ENCODE assay signal across 12 cellular contexts in genomic region chr5:120466337-120467006, GRCh38. TPM values are rescaled to one million over a fixed set of nuclear protein-coding genes. Genes with fewer than 3 reads are reported as not detected.
DNase-seq lines count a peak whose midpoint lies in the region; ATAC-seq, FAIRE-seq and TF ChIP-seq lines count a peak whose summit lies in the region.
"Had no signal": no experiment of that assay in that cellular context is flagged by ENCODE, and none has a peak within 500 bp of the region (broad histone marks: within the 10 kb centered on the region; RNA-seq: fewer than 3 reads in every experiment).

No MANE protein-coding gene starts in this region.

- DNase-seq in K562 (ENCODE audit: extremely low read depth in 1 of 4, low spot score in 3 of 4) (peak in 1 of 4 experiments; percentile 4), lower lobe of right lung (no peak), tibial artery (no peak), urothelium cell line (ENCODE audit: low spot score) (no peak)
- DNase-seq: central memory CD4-positive, alpha-beta T cell; foreskin keratinocyte; NCI-H446 treated with DMSO at 0.1 percent for 48 hours had no signal

- TF ChIP-seq CTCF in K562 (IDR thresholded peaks at IDR 0.05 in 2 of 3, conservative IDR thresholded peaks at IDR 0.05 in 1 of 3; ENCODE audit: insufficient read depth in 2 of 3, low read depth in 1 of 3, low read length in 3 of 3) (no peak), lower lobe of right lung (IDR thresholded peaks at IDR 0.05) (no peak), tibial artery (IDR thresholded peaks at IDR 0.05) (no peak)

- no peaks in the 10 kb centered on the region for H4K20me1 ChIP-seq in K562 (replicated peaks; ENCODE audit: control insufficient read depth, insufficient read depth, low read length)

- CTCF ChIA-PET in K562 (lab: Yijun Ruan, JAX; ENCODE audit: low intra/inter-chr PET ratio): interaction anchor here (0.7 kb wide), 1 partner anchor 1633 kb away, joined by 3 read pairs; no protein-coding TSS in a partner anchor

- FAIRE-seq in K562 (lab: Jason Lieb, UNC): no peak
- no peak for FAIRE-seq in urothelium cell line (lab: Jason Lieb, UNC)
- FAIRE-seq: GM12892 had no signal

- ATAC-seq in K562 (no peak), lower lobe of right lung (no peak), HG03378 (IDR thresholded peaks at IDR 0.05; ENCODE audit: unreplicated experiment) (no peak), GM18870 (IDR thresholded peaks at IDR 0.05; ENCODE audit: unreplicated experiment) (no peak)

- BruUV-seq in K562 (replicated peaks; lab: Mats Ljungman, UMichigan): TSS peak; percentile 47

- in situ Hi-C loops in K562 (cut with MboI): no loop called here

- POLR2A ChIA-PET in K562 (lab: Yijun Ruan, JAX): no interaction called here

- WGBS in K562 (ENCODE audit: insufficient coverage, low coverage, missing lambda C conversion rate): 0% methylated on average over 4 of the region's 4 CpGs

- H3K4me1 ChIP-seq in HUES48 (ENCODE audit: control insufficient read depth, insufficient read depth, low read length) (0 out of 2 replicates have a peak, but pooled peaks cover 14% of the 10 kb centered on the region), K562 (replicated peaks in 1 of 2; ENCODE audit: control insufficient read depth in 2 of 2, insufficient read depth in 2 of 2, low read length in 2 of 2) (peaks cover 3 to 10% of the 10 kb centered on the region in 2 experiments; a peak in 3 of 5 replicates), lower lobe of right lung (peaks cover 16% of the 10 kb centered on the region), tibial artery (peaks cover 0 to 9% (median 5%) of the 10 kb centered on the region in 4 donors)
- H3K4me1 ChIP-seq: foreskin keratinocyte had no signal

- peak overlapping the region; percentile 70 for H3K4me3 ChIP-seq in HUES48 (ENCODE audit: low read depth, low read length)
- H3K4me3 ChIP-seq in K562: peak overlapping the region; percentile 54
- peak overlapping the region; percentile 59 for H3K4me3 ChIP-seq in lower lobe of right lung
- H3K4me3 ChIP-seq in tibial artery: peak overlapping the region; percentile 64 to 65

- TF ChIP-seq POLR2A in K562 (conservative IDR thresholded peaks at IDR 0.05): no peak

- TF ChIP-seq EP300 in K562 (IDR thresholded peaks at IDR 0.05; ENCODE audit: low read length): no peak

- peak overlapping the region; percentile 67 for H3K4me2 ChIP-seq in K562 (ENCODE audit: insufficient read depth, low read length)

- intact Hi-C loops in K562 (cut with micrococcal nuclease) (loop anchor here (1.0 kb wide), 1 partner anchor 47 kb away; no protein-coding TSS in a partner anchor), lower lobe of right lung (cut with DNase I) (no loop called here), tibial artery (cut with DNase I; ENCODE audit: low total_unique reads) (loop anchor here (10.0 kb wide), 1 partner anchor 512 kb away; no protein-coding TSS in a partner anchor)

- peaks cover 59% of the 10 kb centered on the region for H3K79me2 ChIP-seq in K562 (ENCODE audit: control insufficient read depth, insufficient read depth, low read length)

- H3K9me3 ChIP-seq in HUES48 (ENCODE audit: control insufficient read depth, insufficient read depth, low read length) (no peaks in the 10 kb centered on the region), K562 (replicated peaks; ENCODE audit: control insufficient read depth, insufficient read depth, low read depth, low read length) (no peaks in the 10 kb centered on the region), lower lobe of right lung (no peaks in the 10 kb centered on the region), tibial artery (no peaks in the 10 kb centered on the region)
- H3K9me3 ChIP-seq: sigmoid colon had no signal

- no peaks in the 10 kb centered on the region for H3K36me3 ChIP-seq in HUES48 (ENCODE audit: control insufficient read depth, insufficient read depth, low read length)
- no peaks in the 10 kb centered on the region for H3K36me3 ChIP-seq in K562 (ENCODE audit: control insufficient read depth, insufficient read depth, low read length)
- H3K36me3 ChIP-seq in lower lobe of right lung: no peaks in the 10 kb centered on the region
- no peaks in the 10 kb centered on the region for H3K36me3 ChIP-seq in tibial artery
- H3K36me3 ChIP-seq: sigmoid colon had no signal

- no peaks in the 10 kb centered on the region for H3K9me1 ChIP-seq in K562 (ENCODE audit: control insufficient read depth, insufficient read depth, low read length)

- H3K9ac ChIP-seq in HUES48 (ENCODE audit: low read depth, low read length) (no peak overlapping the region), K562 (ENCODE audit: insufficient read depth in 1 of 2, low read depth in 2 of 2, low read length in 2 of 2) (peak overlapping the region in 1 of 2 experiments; percentile 54; a peak in 2 of 4 replicates)

- TF ChIP-seq RAD21 in K562 (CRISPR knock-in tag; conservative IDR thresholded peaks at IDR 0.05 in 1 of 2, IDR thresholded peaks at IDR 0.05 in 1 of 2): no peak

- H3K27me3 ChIP-seq in HUES48 (ENCODE audit: control insufficient read depth, insufficient read depth, low read length) (peaks cover 50% of the 10 kb centered on the region), K562 (ENCODE audit: control insufficient read depth in 2 of 2, insufficient read depth in 2 of 2, low read length in 2 of 2) (no peaks in the 10 kb centered on the region), lower lobe of right lung (ENCODE audit: low read depth) (peaks cover 28% of the 10 kb centered on the region), tibial artery (no peaks in the 10 kb centered on the region)

- H2AFZ ChIP-seq in K562 (ENCODE audit: low read depth, low read length): peak overlapping the region; percentile 71; the same call in 1 of the 2 replicates

- no peak overlapping the region for H3K27ac ChIP-seq in HUES48 (ENCODE audit: low read depth, low read length)
- peak overlapping the region; percentile 55; the same call in 2 of the 3 replicates for H3K27ac ChIP-seq in K562 (ENCODE audit: extremely low read depth, low read depth, low read length)
- no peak overlapping the region for H3K27ac ChIP-seq in lower lobe of right lung
- H3K27ac ChIP-seq in tibial artery: peak overlapping the region; percentile 75 to 82
- H3K27ac ChIP-seq: foreskin keratinocyte had no signal

TF ChIP-seq in K562, 482 proteins besides CTCF, POLR2A, EP300 and RAD21 (continues in another document):
- TF ChIP-seq THAP7 (CRISPR knock-in tag; IDR thresholded peaks at IDR 0.05) (no peak), ELF2 (CRISPR knock-in tag; IDR thresholded peaks at IDR 0.05) (no peak), NR2F6 (CRISPR knock-in tag; IDR thresholded peaks at IDR 0.05) (no peak), BMI1 (IDR thresholded peaks at IDR 0.05; ENCODE audit: low read length) (no peak), MYNN (IDR thresholded peaks at IDR 0.05) (no peak), MYNN (CRISPR knock-in tag; IDR thresholded peaks at IDR 0.05) (no peak), SRSF7 (optimal IDR thresholded peaks at IDR 0.05; ENCODE audit: low read depth, low read length) (no peak), MXD1 (CRISPR knock-in tag; IDR thresholded peaks at IDR 0.05; ENCODE audit: borderline replicate concordance, poor library complexity, severe bottlenecking) (no peak), TSC22D4 (tag; IDR thresholded peaks at IDR 0.05) (no peak), CEBPG (CRISPR knock-in tag; IDR thresholded peaks at IDR 0.05) (no peak), CEBPG (tag; conservative IDR thresholded peaks at IDR 0.05 in 1 of 2, IDR thresholded peaks at IDR 0.05 in 1 of 2) (no peak), CHD1 (IDR thresholded peaks at IDR 0.05; ENCODE audit: low read length) (no peak), IRF9 (tag; IDR thresholded peaks at IDR 0.05) (no peak), HMG20B (CRISPR knock-in tag; IDR thresholded peaks at IDR 0.05) (no peak), NFE2 (IDR thresholded peaks at IDR 0.05; ENCODE audit: low read depth) (no peak)

RNA-seq across cellular contexts. Expression of gene PRR16, which starts 2.4 kb away (rescaled TPM):
- 1.2 and 4.0 TPM in 2 replicates for total RNA-seq in K562 (2011; cell fraction: chromatin; rRNA removed; ENCODE audit: low replicate concordance)
- 1.2 and 2.8 TPM in 2 replicates for total RNA-seq in K562 (2011; cell fraction: nucleolus; rRNA removed)
- total RNA-seq in K562 (2011; cell fraction: nucleoplasm; rRNA removed): 1.5 and 2.6 TPM in 2 replicates
- total RNA-seq in K562 (2014; rRNA removed): 3.3 TPM in 2 replicates
- total RNA-seq in K562 (2014; rRNA removed; fragmentation: Illumina TruSeq; extraction: Trizol): 3.5 and 4.1 TPM in 2 replicates
- 3.3 TPM in 2 replicates for total RNA-seq in K562 (2015; rRNA removed; fragmentation: Illumina TruSeq; extraction: Trizol)
- 4.9 and 7.6 TPM in 2 replicates for total RNA-seq in K562 (2021)
- 0.16 and 0.61 TPM in 2 replicates for polyA plus RNA-seq in K562 (2011; rRNA removed)
- polyA plus RNA-seq in K562 (2011; cell fraction: cytosol; rRNA removed): 0.66 TPM in 1 of 2 replicates, not detected in the other
- polyA plus RNA-seq in K562 (2011; cell fraction: nucleus; rRNA removed): 0.74 TPM in 1 of 2 replicates, not detected in the other
- polyA plus RNA-seq in K562 (2012): 5.6 and 12.1 TPM in 2 replicates
- polyA plus RNA-seq in K562 (2014; fragmentation: Illumina TruSeq; extraction: Trizol): 10.1 and 10.4 TPM in 2 replicates
- polyA plus RNA-seq in K562 (2014; fragmentation: Nextera tagmentation; extraction: Ambion mirVana): 1 to 10 TPM; 1.8 to 3.1 TPM
- 5.8 and 7.2 TPM in 2 replicates for polyA plus RNA-seq in K562 (2014; rRNA removed)
- 1.3 TPM in 1 of 2 replicates, not detected in the other for polyA minus RNA-seq in K562 (2011; rRNA and poly(A)+ RNA removed)
- not detected in 2 replicates for polyA minus RNA-seq in K562 (2011; cell fraction: cytosol; rRNA and poly(A)+ RNA removed)
- 1.1 TPM in 1 of 2 replicates, not detected in the other for polyA minus RNA-seq in K562 (2011; cell fraction: nucleus; rRNA and poly(A)+ RNA removed)
- total RNA-seq in lower lobe of right lung: 0.95 TPM
- polyA plus RNA-seq: foreskin keratinocyte had no signal

Comparison
In these comparisons a context has a peak if more than half of its experiments do, and no peak if none do; other contexts are left out.
1. H3K27ac ChIP-seq: peak in K562 (single experiment) and tibial artery (2 of 2); none in HUES48 (single experiment) and lower lobe of right lung (single experiment).
2. Peak in every context shown above with its lines, with median percentiles within 50 percentile points of each other: H3K4me3 ChIP-seq.